8 cellular contexts compared by ENCODE assay signal in the genomic region with DNA sequence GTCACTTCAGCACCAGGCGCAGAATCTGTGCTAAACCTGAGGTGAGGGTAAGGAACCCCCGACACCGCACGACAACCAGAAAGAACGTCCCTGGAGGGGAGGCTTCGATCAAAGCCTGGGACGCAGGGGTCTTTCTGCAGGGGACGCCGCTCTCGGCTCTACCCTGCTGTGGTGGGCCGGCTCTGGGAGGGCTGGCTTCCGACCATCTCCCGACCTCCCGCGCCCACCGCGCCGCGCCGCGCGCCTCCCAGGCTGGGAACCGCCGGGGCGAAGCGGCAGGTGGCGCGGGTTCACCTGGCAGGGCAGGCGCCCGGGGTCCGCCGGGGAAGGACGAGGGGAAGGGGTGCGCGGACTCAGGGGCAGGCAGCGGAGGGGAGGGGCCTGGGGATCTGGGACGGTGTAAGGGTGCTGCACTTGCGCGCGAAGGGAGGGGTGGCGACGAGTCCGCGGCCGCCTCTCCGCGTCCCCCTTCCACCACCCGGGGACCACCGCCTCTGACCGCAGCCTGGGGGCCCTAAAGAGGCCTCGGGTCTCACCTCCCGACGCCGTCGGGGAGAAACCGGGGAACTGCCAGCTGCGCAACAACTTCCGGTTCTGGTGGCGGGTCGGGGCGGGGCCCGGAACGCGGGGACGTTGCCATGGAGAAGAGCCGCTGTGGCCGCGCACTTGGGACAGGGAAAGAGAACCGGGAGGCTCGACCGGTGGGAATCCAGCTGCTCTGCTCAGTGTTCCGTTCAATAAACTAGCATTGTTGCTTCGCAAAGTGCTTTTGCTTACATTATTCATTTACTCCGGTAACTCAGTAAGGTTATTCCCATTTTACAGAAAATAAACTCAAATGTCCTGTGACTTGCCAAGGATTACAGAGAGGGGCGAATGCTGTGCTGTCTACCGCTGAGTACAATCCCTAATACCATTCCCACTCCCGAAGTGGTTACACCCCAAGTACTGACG. TPM values are rescaled to one million over a fixed set of nuclear protein-coding genes. Genes with fewer than 3 reads are reported as not detected.
A peak's percentile ranks its signal among the peaks of the same experiment; 100 is the strongest.
DNase-seq lines count a peak whose midpoint lies in the region; ATAC-seq and TF ChIP-seq lines count a peak whose summit lies in the region.

A gene (minus strand): TSS at position 596 of the 954 bp plus-strand sequence. CDS start 3,045 bp downstream, outside the sequence.

- H3K36me3 ChIP-seq in KOPT-K1 (ENCODE audit: insufficient read depth, low read length) (no peaks in the 10 kb centered on the region), SK-N-MC (ENCODE audit: insufficient read depth, low read length) (no peaks in the 10 kb centered on the region), thymus (ENCODE audit: control insufficient read depth, insufficient read depth) (no peaks in the 10 kb centered on the region)

- ATAC-seq in GM21723 (IDR thresholded peaks at IDR 0.05; ENCODE audit: unreplicated experiment): peak; percentile 87
- ATAC-seq in Right ventricle myocardium inferior: peak; percentile 93

- no peak for TF ChIP-seq CTCF in osteocyte (IDR thresholded peaks at IDR 0.05)

- peak within 1 kb of the TSS; percentile 65 for H3K9ac ChIP-seq in SK-N-MC (ENCODE audit: insufficient read length)

- no peaks in the 10 kb centered on the region for H3K9me3 ChIP-seq in KOPT-K1 (ENCODE audit: insufficient read depth, low read length, poor library complexity, severe bottlenecking)
- H3K9me3 ChIP-seq in SK-N-MC (ENCODE audit: low read depth, low read length): no peaks in the 10 kb centered on the region
- no peaks in the 10 kb centered on the region for H3K9me3 ChIP-seq in thymus (ENCODE audit: control insufficient read depth)

- H3K27ac ChIP-seq in KOPT-K1 (ENCODE audit: low read depth, low read length, poor library complexity, severe bottlenecking) (peak within 1 kb of the TSS; percentile 27), SK-N-MC (no peak within 1 kb of the TSS), thymus (ENCODE audit: low read depth) (peak within 1 kb of the TSS; percentile 47)

- DNase-seq in DMS153 treated with DMSO at 0.1 percent for 48 hours (lab: John Stamatoyannopoulos, UW; ENCODE audit: unreplicated experiment) (peak; percentile 35), SK-N-MC (ENCODE audit: low read depth, low spot score) (no peak), Right ventricle myocardium inferior (ENCODE audit: missing footprints) (peak; percentile 94), osteocyte (ENCODE audit: extremely low spot score, unreplicated experiment) (peak; percentile 91)
- DNase-seq in activated naive CD4-positive, alpha-beta T cell treated with anti-CD3 and anti-CD28 coated beads, Interleukin-2, amount 10 ng/mL, durations not matched to agents 7 days and 5 days: peak; percentile 82

- H3K27ac Mint-ChIP-seq in activated naive CD4-positive, alpha-beta T cell treated with anti-CD3 and anti-CD28 coated beads, Interleukin-2, amount 10 ng/mL, durations not matched to agents 7 days and 5 days: no peak within 1 kb of the TSS
- peak within 1 kb of the TSS; percentile 57 for H3K27ac Mint-ChIP-seq in osteocyte (ENCODE audit: unreplicated experiment)

- peak within 1 kb of the TSS; percentile 88 for H3K4me3 ChIP-seq in SK-N-MC
- H3K4me3 ChIP-seq in thymus (ENCODE audit: low read length): peak within 1 kb of the TSS; percentile 76

- CTCF ChIA-PET in activated naive CD4-positive, alpha-beta T cell treated with anti-CD3 and anti-CD28 coated beads, Interleukin-2, amount 10 ng/mL, durations not matched to agents 7 days and 5 days (lab: Charles Lee): no interaction called here

- H3K4me1 ChIP-seq in thymus (ENCODE audit: control insufficient read depth, insufficient read depth, low read length): peaks cover 3% of the 10 kb centered on the region

- no peaks in the 10 kb centered on the region for H3K9me3 Mint-ChIP-seq in activated naive CD4-positive, alpha-beta T cell treated with anti-CD3 and anti-CD28 coated beads, Interleukin-2, amount 10 ng/mL, durations not matched to agents 7 days and 5 days
- H3K9me3 Mint-ChIP-seq in osteocyte (ENCODE audit: unreplicated experiment): peaks cover 5% of the 10 kb centered on the region

- peaks cover 24% of the 10 kb centered on the region for H3K27me3 Mint-ChIP-seq in activated naive CD4-positive, alpha-beta T cell treated with anti-CD3 and anti-CD28 coated beads, Interleukin-2, amount 10 ng/mL, durations not matched to agents 7 days and 5 days
- peaks cover 19% of the 10 kb centered on the region for H3K27me3 Mint-ChIP-seq in osteocyte (ENCODE audit: unreplicated experiment)

- intact Hi-C loops in Right ventricle myocardium inferior (cut with DNase I): no loop called here

- H3K4me1 Mint-ChIP-seq in activated naive CD4-positive, alpha-beta T cell treated with anti-CD3 and anti-CD28 coated beads, Interleukin-2, amount 10 ng/mL, durations not matched to agents 7 days and 5 days: peaks cover 14% of the 10 kb centered on the region
- peaks cover 7% of the 10 kb centered on the region for H3K4me1 Mint-ChIP-seq in osteocyte (ENCODE audit: unreplicated experiment)

- H3K36me3 Mint-ChIP-seq in activated naive CD4-positive, alpha-beta T cell treated with anti-CD3 and anti-CD28 coated beads, Interleukin-2, amount 10 ng/mL, durations not matched to agents 7 days and 5 days: no peaks in the 10 kb centered on the region
- H3K36me3 Mint-ChIP-seq in osteocyte (ENCODE audit: unreplicated experiment): no peaks in the 10 kb centered on the region

- peak within 1 kb of the TSS; percentile 80 for H3K4me3 Mint-ChIP-seq in activated naive CD4-positive, alpha-beta T cell treated with anti-CD3 and anti-CD28 coated beads, Interleukin-2, amount 10 ng/mL, durations not matched to agents 7 days and 5 days
- H3K4me3 Mint-ChIP-seq in osteocyte (ENCODE audit: unreplicated experiment): peak within 1 kb of the TSS; percentile 77

- 5% methylated on average over 78 of the region's 78 CpGs for WGBS in thymus

- H3K27me3 ChIP-seq in thymus (ENCODE audit: control insufficient read depth, insufficient read depth): no peaks in the 10 kb centered on the region

RNA-seq across cellular contexts. Expression of the gene that starts here (rescaled TPM):
- total RNA-seq in Right ventricle myocardium inferior (0.70 TPM), osteocyte (1.9 and 2.2 TPM in 2 replicates)
- 4.3 TPM for polyA plus RNA-seq in thymus

Comparison
In these comparisons a context has a peak if more than half of its experiments do, and no peak if none do; other contexts are left out.
1. Peak in DNase-seq and ATAC-seq in Right ventricle myocardium inferior; RNA of the gene not detected or under 1 TPM.